In the genomic region with DNA sequence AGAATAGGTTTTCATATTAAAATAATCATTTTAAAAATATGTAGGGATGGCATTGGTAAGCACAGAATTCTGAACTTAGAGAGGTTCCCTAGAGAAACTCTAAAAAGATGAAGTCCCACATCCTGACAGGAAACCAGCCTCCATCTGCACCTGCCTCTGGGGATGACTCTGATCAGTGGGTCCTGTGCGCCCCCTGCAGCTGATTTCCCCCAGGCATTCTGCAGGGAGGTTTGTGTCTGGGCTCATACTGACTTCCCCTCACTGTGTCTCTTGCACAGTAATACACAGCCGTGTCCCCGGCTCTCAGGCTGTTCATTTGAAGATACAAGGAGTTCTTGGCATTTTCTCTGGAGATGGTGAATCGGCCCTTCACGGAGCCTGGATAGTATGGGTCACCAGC, we compare ENCODE assay signal across 17 cellular contexts.
DNase-seq lines count a peak whose midpoint lies in the region; ATAC-seq and TF ChIP-seq lines count a peak whose summit lies in the region.
"Had no signal": no experiment of that assay in that cellular context is flagged by ENCODE, and none has a peak within 500 bp of the region (broad histone marks: within the 10 kb centered on the region; RNA-seq: fewer than 3 reads in every experiment).

No MANE protein-coding gene starts in this region.

- H3K9me3 Mint-ChIP-seq in activated T-cell treated with anti-CD3 and anti-CD28 coated beads, Interleukin-2, amount 50 U/mL, for 4 hours, result no peaks in the 10 kb centered on the region
- no peaks in the 10 kb centered on the region for H3K9me3 Mint-ChIP-seq in naive thymus-derived CD4-positive, alpha-beta T cell

- peak; percentile 13 for TF ChIP-seq CTCF in GM10248 (IDR thresholded peaks at IDR 0.05; ENCODE audit: control extremely low read depth, extremely low read depth, low read depth, missing control alignments)
- peak; percentile 41 for TF ChIP-seq CTCF in OCI-LY3 (IDR thresholded peaks at IDR 0.05; ENCODE audit: low read depth, low read length)
- TF ChIP-seq CTCF in gastroesophageal sphincter (IDR thresholded peaks at IDR 0.05), result no peak

- DNase-seq in activated T-cell treated with anti-CD3 and anti-CD28 coated beads for 48 hours (ENCODE audit: low read depth) (peak; percentile 25), GM10248 (ENCODE audit: extremely low spot score) (no peak), HUDEP-2 (lab: John Stamatoyannopoulos, UW; ENCODE audit: unreplicated experiment in 76 of 76) (no peak)
- no peak for DNase-seq in activated T-cell treated with anti-CD3 and anti-CD28 coated beads, Interleukin-2, amount 50 U/mL, for 4 hours
- DNase-seq in naive thymus-derived CD4-positive, alpha-beta T cell, result peak in 3 of 9 donors; percentile 16 to 51 (median 23)
- DNase-seq: body of pancreas, erythroblast, IMR-90, mesenchymal stem cell, NCI-H146, retina, thyroid gland had no signal

- POLR2A ChIA-PET in GM10248 (lab: Yijun Ruan, JAX), result no interaction called here
- POLR2A ChIA-PET in naive thymus-derived CD4-positive, alpha-beta T cell (lab: Charles Lee), result no interaction called here

- no peak for TF ChIP-seq EP300 in gastroesophageal sphincter (IDR thresholded peaks at IDR 0.05)

- no peaks in the 10 kb centered on the region for H4K20me1 ChIP-seq in OCI-LY3 (ENCODE audit: insufficient read depth, low read length)

- H3K4me1 Mint-ChIP-seq in activated T-cell treated with anti-CD3 and anti-CD28 coated beads, Interleukin-2, amount 50 U/mL, for 4 hours (ENCODE audit: low read depth), result peaks cover 13% of the 10 kb centered on the region
- peaks cover 11 to 53% (median 28%) of the 10 kb centered on the region in 7 donors for H3K4me1 Mint-ChIP-seq in naive thymus-derived CD4-positive, alpha-beta T cell
- H3K4me1 Mint-ChIP-seq: neural progenitor cell had no signal

- H3K9ac ChIP-seq in OCI-LY3 (ENCODE audit: low read length), result no peak overlapping the region
- H3K9ac ChIP-seq: neural progenitor cell had no signal

- CTCF ChIA-PET in GM10248 (lab: Yijun Ruan, JAX), result no interaction called here
- CTCF ChIA-PET in naive thymus-derived CD4-positive, alpha-beta T cell (lab: Charles Lee), result interaction anchor here (0.6 to 1.1 kb wide), 5 partner anchors 34 to 339 kb away, joined by 3 read pairs; no protein-coding TSS in a partner anchor

- H3K4me3 Mint-ChIP-seq in activated T-cell treated with anti-CD3 and anti-CD28 coated beads, Interleukin-2, amount 50 U/mL, for 4 hours, result no peak overlapping the region
- H3K4me3 Mint-ChIP-seq in naive thymus-derived CD4-positive, alpha-beta T cell, result peak overlapping the region in 5 of 10 donors; percentile 31 to 61 (median 46)
- H3K4me3 Mint-ChIP-seq: neural progenitor cell had no signal

- no peak overlapping the region for H3K27ac ChIP-seq in OCI-LY3 (ENCODE audit: low read length)
- H3K27ac ChIP-seq in naive thymus-derived CD4-positive, alpha-beta T cell (ENCODE audit: low read depth, low read length), result no peak overlapping the region
- no peak overlapping the region for H3K27ac ChIP-seq in gastroesophageal sphincter
- H3K27ac ChIP-seq: body of pancreas, neural progenitor cell, thyroid gland had no signal

- H3K27me3 ChIP-seq in OCI-LY3 (ENCODE audit: low read depth, low read length) (peaks cover 15% of the 10 kb centered on the region), gastroesophageal sphincter (peaks cover 33% of the 10 kb centered on the region)
- H3K27me3 ChIP-seq in naive thymus-derived CD4-positive, alpha-beta T cell (ENCODE audit: control insufficient read depth in 2 of 2, insufficient read depth in 2 of 2, low read length in 2 of 2), result no peaks in the 10 kb centered on the region
- H3K27me3 ChIP-seq: body of pancreas, neural progenitor cell, thyroid gland had no signal

- intact Hi-C loops in naive thymus-derived CD4-positive, alpha-beta T cell (cut with micrococcal nuclease), result no loop called here

- 71% methylated on average over 2 of the region's 5 CpGs; no CpG with 5 or more reads in 1 of the 2 donors for WGBS in gastroesophageal sphincter (ENCODE audit: low coverage in 1 of 2), 2 donors

- H3K79me2 ChIP-seq in OCI-LY3 (ENCODE audit: low read length), result no peaks in the 10 kb centered on the region

- no peak for ATAC-seq in activated T-cell treated with anti-CD3 and anti-CD28 coated beads, Interleukin-2, amount 50 U/mL, for 4 hours
- no peak for ATAC-seq in naive thymus-derived CD4-positive, alpha-beta T cell
- ATAC-seq in HG03039 (IDR thresholded peaks at IDR 0.05; ENCODE audit: unreplicated experiment) (no peak), gastroesophageal sphincter (no peak)
- ATAC-seq: body of pancreas had no signal

- TF ChIP-seq POLR2A in gastroesophageal sphincter (IDR thresholded peaks at IDR 0.05), result no peak

- peak overlapping the region; percentile 22; the same call in 1 of the 2 replicates for H3K4me2 ChIP-seq in OCI-LY3 (ENCODE audit: low read length)
- H3K4me2 ChIP-seq: neural progenitor cell had no signal

- H3K9me3 ChIP-seq in OCI-LY3 (ENCODE audit: insufficient read depth, low read length) (no peaks in the 10 kb centered on the region), gastroesophageal sphincter (no peaks in the 10 kb centered on the region)
- H3K9me3 ChIP-seq in naive thymus-derived CD4-positive, alpha-beta T cell (ENCODE audit: control insufficient read depth in 2 of 3, low read length in 3 of 3), result no peaks in the 10 kb centered on the region
- H3K9me3 ChIP-seq: body of pancreas, HAP-1, thyroid gland had no signal

- H3K4me3 ChIP-seq in OCI-LY3 (ENCODE audit: low read length) (no peak overlapping the region), gastroesophageal sphincter (no peak overlapping the region)
- H3K4me3 ChIP-seq in naive thymus-derived CD4-positive, alpha-beta T cell (ENCODE audit: low read length), result no peak overlapping the region
- H3K4me3 ChIP-seq: body of pancreas, HAP-1, neural progenitor cell, thyroid gland had no signal

- no peaks in the 10 kb centered on the region for H3K36me3 Mint-ChIP-seq in activated T-cell treated with anti-CD3 and anti-CD28 coated beads, Interleukin-2, amount 50 U/mL, for 4 hours (ENCODE audit: insufficient read depth)
- no peaks in the 10 kb centered on the region for H3K36me3 Mint-ChIP-seq in naive thymus-derived CD4-positive, alpha-beta T cell
- H3K36me3 Mint-ChIP-seq: neural progenitor cell had no signal

- H3K36me3 ChIP-seq in OCI-LY3 (replicated peaks; ENCODE audit: low read depth, low read length), result no peaks in the 10 kb centered on the region
- no peaks in the 10 kb centered on the region for H3K36me3 ChIP-seq in naive thymus-derived CD4-positive, alpha-beta T cell (ENCODE audit: control insufficient read depth in 2 of 3, insufficient read depth in 3 of 3, low read length in 3 of 3)
- no peaks in the 10 kb centered on the region for H3K36me3 ChIP-seq in gastroesophageal sphincter
- H3K36me3 ChIP-seq: HAP-1, neural progenitor cell, thyroid gland had no signal

- peaks cover 18% of the 10 kb centered on the region for H3K4me1 ChIP-seq in OCI-LY3 (ENCODE audit: low read length)
- H3K4me1 ChIP-seq in naive thymus-derived CD4-positive, alpha-beta T cell (ENCODE audit: control insufficient read depth in 2 of 2, insufficient read depth in 2 of 2, low read length in 2 of 2), result peaks cover 0 to 23% of the 10 kb centered on the region in 2 donors
- H3K4me1 ChIP-seq in gastroesophageal sphincter, result no peaks in the 10 kb centered on the region
- H3K4me1 ChIP-seq: body of pancreas, HAP-1, neural progenitor cell, thyroid gland had no signal

- H2AFZ ChIP-seq in OCI-LY3 (ENCODE audit: low read depth, low read length), result no peak overlapping the region
- H2AFZ ChIP-seq: neural progenitor cell had no signal

- peak overlapping the region in 5 of 9 donors; percentile 10 to 88 (median 69) for H3K27ac Mint-ChIP-seq in naive thymus-derived CD4-positive, alpha-beta T cell
- H3K27ac Mint-ChIP-seq: neural progenitor cell had no signal

- H3K27me3 Mint-ChIP-seq in activated T-cell treated with anti-CD3 and anti-CD28 coated beads, Interleukin-2, amount 50 U/mL, for 4 hours (ENCODE audit: low read depth), result peaks cover 19% of the 10 kb centered on the region
- H3K27me3 Mint-ChIP-seq in naive thymus-derived CD4-positive, alpha-beta T cell, result peaks cover 0 to 57% (median 6%) of the 10 kb centered on the region in 5 donors

Comparison
In these comparisons a context has a peak if more than half of its experiments do, and no peak if none do; other contexts are left out.
1. CTCF ChIP-seq: peak in GM10248 (single experiment) and OCI-LY3 (single experiment); none in gastroesophageal sphincter (0 of 4).